ENCODE assay signal across 27 cellular contexts in genomic region chr16:23855010-23855409, GRCh38. TPM values are rescaled to one million over a fixed set of nuclear protein-coding genes. Genes with fewer than 3 reads are reported as not detected.
A peak's percentile ranks its signal among the peaks of the same experiment; 100 is the strongest.
DNase-seq lines count a peak whose midpoint lies in the region; ATAC-seq, FAIRE-seq and TF ChIP-seq lines count a peak whose summit lies in the region.
"Had no signal": no experiment of that assay in that cellular context is flagged by ENCODE, and none has a peak within 500 bp of the region (broad histone marks: within the 10 kb centered on the region; RNA-seq: fewer than 3 reads in every experiment).

No MANE protein-coding gene starts in this region.

- peaks cover 68% of the 10 kb centered on the region for H3K36me3 ChIP-seq in K562 (ENCODE audit: control insufficient read depth, insufficient read depth, low read length)
- H3K36me3 ChIP-seq: adrenal gland, brain microvascular endothelial cell, ovary had no signal

- peak; percentile 47 for ATAC-seq in K562
- ATAC-seq in stimulated activated memory B cell treated with anti-CD40 and anti-IgM and Interleukin-4, amounts not matched to agents 10 μg/mL and 1 μg/mL and 100 μg/mL, for 72 hours, result no peak
- ATAC-seq: activated CD4-positive, alpha-beta T cell treated with anti-CD3 and anti-CD28 coated beads for 36 hours; stimulated activated naive CD8-positive, alpha-beta T cell treated with anti-CD3 and anti-CD28 coated beads, Interleukin-15, Interleukin-2, amounts not matched to agents 100 U/mL and 50 U/mL, for 24 hours had no signal

- no peak overlapping the region for H3K4me3 ChIP-seq in NB4 (ENCODE audit: low read depth, low read length)
- no peak overlapping the region for H3K4me3 ChIP-seq in K562
- H3K4me3 ChIP-seq: adrenal gland, ovary had no signal

- TF ChIP-seq RAD21 in K562 (CRISPR knock-in tag; conservative IDR thresholded peaks at IDR 0.05 in 1 of 2, IDR thresholded peaks at IDR 0.05 in 1 of 2), result no peak

- peaks cover 50% of the 10 kb centered on the region for H4K20me1 ChIP-seq in K562 (replicated peaks; ENCODE audit: control insufficient read depth, insufficient read depth, low read length)

- H3K9me1 ChIP-seq in K562 (ENCODE audit: control insufficient read depth, insufficient read depth, low read length), result peaks cover 20% of the 10 kb centered on the region

- H3K27ac Mint-ChIP-seq in stimulated activated memory B cell treated with anti-CD40 and anti-IgM and Interleukin-4, amounts not matched to agents 10 μg/mL and 1 μg/mL and 100 μg/mL, for 72 hours, result peak overlapping the region; percentile 70
- H3K27ac Mint-ChIP-seq: activated CD4-positive, alpha-beta T cell treated with anti-CD3 and anti-CD28 coated beads for 36 hours had no signal

- H3K27me3 ChIP-seq in K562 (ENCODE audit: control insufficient read depth in 2 of 2, insufficient read depth in 2 of 2, low read length in 2 of 2), result no peaks in the 10 kb centered on the region
- H3K27me3 ChIP-seq: adrenal gland, brain microvascular endothelial cell, ovary had no signal

- no peaks in the 10 kb centered on the region for H3K9me3 Mint-ChIP-seq in stimulated activated memory B cell treated with anti-CD40 and anti-IgM and Interleukin-4, amounts not matched to agents 10 μg/mL and 1 μg/mL and 100 μg/mL, for 72 hours
- H3K9me3 Mint-ChIP-seq: CD8-positive, alpha-beta memory T cell had no signal

- FAIRE-seq in GM18507 (lab: Jason Lieb, UNC) (peak; percentile 60), K562 (lab: Jason Lieb, UNC) (no peak), RCC 7860 (lab: Jason Lieb, UNC) (no peak)

- no peak overlapping the region for H3K27ac ChIP-seq in K562 (ENCODE audit: extremely low read depth, low read depth, low read length)
- H3K27ac ChIP-seq: adrenal gland, brain microvascular endothelial cell, epithelial cell of prostate, KMS-11, ovary had no signal

- H3K4me2 ChIP-seq in K562 (ENCODE audit: insufficient read depth, low read length), result no peak overlapping the region
- H3K4me2 ChIP-seq: KMS-11 had no signal

- 54% methylated on average over 2 of the region's 5 CpGs for WGBS in K562 (ENCODE audit: insufficient coverage, low coverage, missing lambda C conversion rate)

- CTCF ChIA-PET in K562 (lab: Yijun Ruan, JAX; ENCODE audit: low intra/inter-chr PET ratio), result no interaction called here

- H3K79me2 ChIP-seq in K562 (ENCODE audit: control insufficient read depth, insufficient read depth, low read length), result peaks cover 100% of the 10 kb centered on the region

- peaks cover 20 to 65% of the 10 kb centered on the region in 2 experiments for H3K4me1 ChIP-seq in K562 (replicated peaks in 1 of 2; ENCODE audit: control insufficient read depth in 2 of 2, insufficient read depth in 2 of 2, low read length in 2 of 2)

- peaks cover 99% of the 10 kb centered on the region for H3K4me1 Mint-ChIP-seq in stimulated activated memory B cell treated with anti-CD40 and anti-IgM and Interleukin-4, amounts not matched to agents 10 μg/mL and 1 μg/mL and 100 μg/mL, for 72 hours

- no peak overlapping the region for H3K4me3 Mint-ChIP-seq in stimulated activated memory B cell treated with anti-CD40 and anti-IgM and Interleukin-4, amounts not matched to agents 10 μg/mL and 1 μg/mL and 100 μg/mL, for 72 hours
- H3K4me3 Mint-ChIP-seq: activated CD4-positive, alpha-beta T cell treated with anti-CD3 and anti-CD28 coated beads for 36 hours; activated T-cell treated with anti-CD3 and anti-CD28 coated beads, Interleukin-2, amount 50 U/mL, for 24 hours; CD8-positive, alpha-beta memory T cell had no signal

- peak overlapping the region in 1 of 2 experiments; percentile 38; a peak in 1 of 4 replicates for H3K9ac ChIP-seq in K562 (ENCODE audit: insufficient read depth in 1 of 2, low read depth in 2 of 2, low read length in 2 of 2)
- H3K9ac ChIP-seq: KMS-11 had no signal

- H3K27me3 Mint-ChIP-seq in stimulated activated memory B cell treated with anti-CD40 and anti-IgM and Interleukin-4, amounts not matched to agents 10 μg/mL and 1 μg/mL and 100 μg/mL, for 72 hours, result no peaks in the 10 kb centered on the region
- H3K27me3 Mint-ChIP-seq: activated CD4-positive, alpha-beta T cell treated with anti-CD3 and anti-CD28 coated beads for 36 hours; activated T-cell treated with anti-CD3 and anti-CD28 coated beads, Interleukin-2, amount 50 U/mL, for 24 hours; CD8-positive, alpha-beta memory T cell had no signal

- in situ Hi-C loops in K562 (cut with MboI), result no loop called here

- POLR2A ChIA-PET in K562 (lab: Yijun Ruan, JAX), result interaction anchor here (0.8 to 1.8 kb wide), 4 partner anchors 9 to 97 kb away, joined by 3 to 5 read pairs (median 3); no protein-coding TSS in a partner anchor

- no TSS peak for BruUV-seq in K562 (replicated peaks; lab: Mats Ljungman, UMichigan)

- intact Hi-C loops in K562 (cut with micrococcal nuclease), result no loop called here

- no peaks in the 10 kb centered on the region for H3K9me3 ChIP-seq in K562 (replicated peaks; ENCODE audit: control insufficient read depth, insufficient read depth, low read depth, low read length)
- H3K9me3 ChIP-seq: adrenal gland, ovary had no signal

- H3K36me3 Mint-ChIP-seq in stimulated activated memory B cell treated with anti-CD40 and anti-IgM and Interleukin-4, amounts not matched to agents 10 μg/mL and 1 μg/mL and 100 μg/mL, for 72 hours, result peaks cover 44% of the 10 kb centered on the region

- no peak overlapping the region for H2AFZ ChIP-seq in K562 (ENCODE audit: low read depth, low read length)

- TF ChIP-seq POLR2A in NB4 (IDR thresholded peaks at IDR 0.05; ENCODE audit: extremely low read depth, insufficient read length) (no peak), K562 (conservative IDR thresholded peaks at IDR 0.05) (0 out of 2 replicates have a peak, but pooled peaks have one; percentile 20)

- DNase-seq in GM18507 (ENCODE audit: extremely low spot score, insufficient read length, low read depth) (no peak), NB4 (ENCODE audit: low read depth) (peak; percentile 95), K562 (ENCODE audit: extremely low read depth in 1 of 4, low spot score in 3 of 4) (peak in 1 of 4 experiments; percentile 41), NCI-H2029 (lab: John Stamatoyannopoulos, UW) (no peak), anterior cingulate cortex (lab: John Stamatoyannopoulos, UW) (no peak), RCC 7860 (ENCODE audit: low spot score) (no peak)
- DNase-seq: activated CD4-positive, alpha-beta T cell treated with anti-CD3 and anti-CD28 coated beads for 36 hours; activated naive CD4-positive, alpha-beta T cell; activated T-cell treated with anti-CD3 and anti-CD28 coated beads, Interleukin-2, amount 50 U/mL, for 24 hours; brain microvascular endothelial cell; CD8-positive, alpha-beta memory T cell; effector CD4-positive, alpha-beta T cell; head of caudate nucleus; mesenchymal stem cell; NCI-H1048; NCI-H187; NCI-H526 treated with DMSO at 0.1 percent for 48 hours; ovary; retina; Right ventricle myocardium superior; stimulated activated CD4-positive, alpha-beta T cell treated with anti-CD3 and anti-CD28 coated beads, Interleukin-4, amount 100 ng/mL, for 1 hour; stimulated activated naive CD8-positive, alpha-beta T cell treated with anti-CD3 and anti-CD28 coated beads, Interleukin-15, Interleukin-2, amounts not matched to agents 100 U/mL and 50 U/mL, for 24 hours had no signal

- TF ChIP-seq EP300 in K562 (IDR thresholded peaks at IDR 0.05; ENCODE audit: low read length), result no peak

- TF ChIP-seq CTCF in NB4 (IDR thresholded peaks at IDR 0.05; ENCODE audit: low read depth, low read length) (no peak), K562 (IDR thresholded peaks at IDR 0.05 in 2 of 3, conservative IDR thresholded peaks at IDR 0.05 in 1 of 3; ENCODE audit: insufficient read depth in 2 of 3, low read depth in 1 of 3, low read length in 3 of 3) (no peak)

TF ChIP-seq in K562, 482 proteins besides CTCF, POLR2A, EP300 and RAD21 (continues in another document):
- TF ChIP-seq CEBPB (tag; IDR thresholded peaks at IDR 0.05) (peak; percentile 91), ERF (CRISPR knock-in tag; IDR thresholded peaks at IDR 0.05) (no peak), MLLT1 (IDR thresholded peaks at IDR 0.05) (0 out of 4 replicates have a peak, but pooled peaks of 1 of the 2 experiments have one; percentile 30), OTX1 (CRISPR knock-in tag; IDR thresholded peaks at IDR 0.05) (0 out of 2 replicates have a peak, but pooled peaks have one; percentile 36), SMAD1 (IDR thresholded peaks at IDR 0.05; ENCODE audit: low read depth, low read length, partially characterized antibody) (no peak), JUND (IDR thresholded peaks at IDR 0.05; ENCODE audit: borderline replicate concordance, low read depth, low read length) (peak; percentile 21; the same call in 1 of the 2 replicates), JUND (tag; IDR thresholded peaks at IDR 0.05; ENCODE audit: borderline replicate concordance, low read depth, low read length) (no peak)

RNA-seq across cellular contexts. Expression of gene PRKCB, which starts 19.2 kb away (rescaled TPM):
- 589 and 727 TPM in 2 replicates for total RNA-seq in K562 (2011; cell fraction: chromatin; rRNA removed; ENCODE audit: low replicate concordance)
- total RNA-seq in K562 (2011; cell fraction: nucleolus; rRNA removed), result 260 and 276 TPM in 2 replicates
- 490 and 887 TPM in 2 replicates for total RNA-seq in K562 (2011; cell fraction: nucleoplasm; rRNA removed)
- total RNA-seq in K562 (2014; rRNA removed) (111 and 151 TPM in 2 replicates), K562 (2014; rRNA removed; fragmentation: Illumina TruSeq; extraction: Trizol) (184 and 197 TPM in 2 replicates), K562 (2015; rRNA removed; fragmentation: Illumina TruSeq; extraction: Trizol) (140 and 148 TPM in 2 replicates), K562 (2021) (199 and 214 TPM in 2 replicates)
- polyA plus RNA-seq in K562 (2011; rRNA removed) (157 and 276 TPM in 2 replicates), K562 (2014; fragmentation: Illumina TruSeq; extraction: Trizol) (161 and 185 TPM in 2 replicates), K562 (2014; fragmentation: Nextera tagmentation; extraction: Ambion mirVana) (10 to 100 TPM; 49.9 to 64.3 TPM), K562 (2014; rRNA removed) (102 and 116 TPM in 2 replicates)
- 122 and 401 TPM in 2 replicates for polyA plus RNA-seq in K562 (2011; cell fraction: cytosol; rRNA removed)
- 204 and 318 TPM in 2 replicates for polyA plus RNA-seq in K562 (2011; cell fraction: nucleus; rRNA removed)
- 162 and 213 TPM in 2 replicates for polyA plus RNA-seq in K562 (2012)
- polyA minus RNA-seq in K562 (2011; rRNA and poly(A)+ RNA removed), result 397 and 705 TPM in 2 replicates
- polyA minus RNA-seq in K562 (2011; cell fraction: cytosol; rRNA and poly(A)+ RNA removed), result 224 and 329 TPM in 2 replicates
- 155 and 218 TPM in 2 replicates for polyA minus RNA-seq in K562 (2011; cell fraction: nucleus; rRNA and poly(A)+ RNA removed)
- total RNA-seq: HT-29 had no signal
